ENCODE assay signal across 1 cellular context in the genomic region with DNA sequence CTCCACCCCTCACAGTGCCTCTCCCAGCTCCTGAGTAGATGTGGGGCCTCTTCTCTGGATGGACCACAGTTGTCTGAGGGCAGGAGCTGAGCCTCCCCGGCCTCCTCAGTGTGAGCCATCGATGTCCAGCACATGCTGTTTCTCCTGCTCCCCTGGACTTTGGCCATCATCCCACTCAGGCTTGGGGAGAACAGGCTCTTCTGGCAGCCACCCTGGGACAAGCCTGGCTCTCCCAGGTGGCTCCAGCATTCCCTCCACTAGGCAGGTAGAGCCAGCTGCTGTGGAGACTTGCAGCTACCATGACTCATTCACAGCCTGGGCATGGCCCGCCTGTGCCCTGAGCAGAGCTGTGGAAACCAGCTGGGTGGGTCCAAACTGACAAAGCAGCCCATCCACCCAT.
TF ChIP-seq lines count a peak whose summit lies in the region.

No MANE protein-coding gene starts in this region.

TF ChIP-seq in IMR-90, 13 proteins besides CTCF, POLR2A, EP300 and RAD21 (continued from another document):
- TF ChIP-seq, protein P1, sequence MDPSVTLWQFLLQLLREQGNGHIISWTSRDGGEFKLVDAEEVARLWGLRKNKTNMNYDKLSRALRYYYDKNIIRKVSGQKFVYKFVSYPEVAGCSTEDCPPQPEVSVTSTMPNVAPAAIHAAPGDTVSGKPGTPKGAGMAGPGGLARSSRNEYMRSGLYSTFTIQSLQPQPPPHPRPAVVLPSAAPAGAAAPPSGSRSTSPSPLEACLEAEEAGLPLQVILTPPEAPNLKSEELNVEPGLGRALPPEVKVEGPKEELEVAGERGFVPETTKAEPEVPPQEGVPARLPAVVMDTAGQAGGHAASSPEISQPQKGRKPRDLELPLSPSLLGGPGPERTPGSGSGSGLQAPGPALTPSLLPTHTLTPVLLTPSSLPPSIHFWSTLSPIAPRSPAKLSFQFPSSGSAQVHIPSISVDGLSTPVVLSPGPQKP (IDR thresholded peaks at IDR 0.05; ENCODE audit: borderline replicate concordance, low read depth, low read length): no peak
- TF ChIP-seq FOS (IDR thresholded peaks at IDR 0.05; ENCODE audit: low read depth, low read length): no peak
